25 cellular contexts compared by ENCODE assay signal in the genomic region with DNA sequence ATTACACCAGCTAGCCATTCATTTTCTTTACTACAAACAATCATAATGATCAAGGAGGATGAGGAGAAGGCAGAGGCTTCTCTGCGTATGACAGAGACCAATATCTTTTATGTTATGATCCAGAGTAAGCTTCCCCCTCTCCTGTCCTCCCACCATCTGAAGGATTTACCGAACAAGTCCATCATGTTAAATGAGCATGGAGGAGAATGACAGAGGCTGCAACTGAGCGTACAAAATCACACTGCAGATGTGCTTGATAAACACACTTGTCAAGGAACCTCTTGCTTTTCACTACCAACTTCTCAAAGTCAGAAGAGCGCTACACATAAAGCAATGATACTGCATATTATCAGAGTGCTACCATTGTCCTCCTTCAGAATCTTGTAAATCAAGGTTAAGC.
"Had no signal": no experiment of that assay in that cellular context is flagged by ENCODE, and none has a peak within 500 bp of the region (broad histone marks: within the 10 kb centered on the region; RNA-seq: fewer than 3 reads in every experiment).

No MANE protein-coding gene starts in this region.

- H3K27ac ChIP-seq: ascending aorta, cardiac muscle cell, VCaP had no signal

- H3K9me3 ChIP-seq: ascending aorta had no signal

- H3K4me1 ChIP-seq: ascending aorta had no signal

- H3K36me3 ChIP-seq: ascending aorta had no signal

- H3K4me3 ChIP-seq: ascending aorta, cardiac muscle cell had no signal

- DNase-seq: activated B cell treated with CpG ODN at 0.5 μM for 24 hours; activated CD4-positive, alpha-beta memory T cell treated with anti-CD3 and anti-CD28 coated beads for 36 hours; activated CD4-positive, alpha-beta T cell treated with anti-CD3 and anti-CD28 coated beads for 4 hours; activated CD4-positive, alpha-beta T cell treated with anti-CD3 and anti-CD28 coated beads, Interleukin-2, amount 10 ng/mL, durations not matched to agents 24 days and 14 days; activated CD4-positive, alpha-beta T cell treated with anti-CD3 and anti-CD28 coated beads, Interleukin-2, amount 50 U/mL, for 1 hour; activated CD4-positive, alpha-beta T cell treated with anti-CD3 and anti-CD28 coated beads, Interleukin-2, amount 50 U/mL, for 4 hours; activated CD4-positive, CD25-positive, alpha-beta regulatory T cell treated with anti-CD3 and anti-CD28 coated beads, Interleukin-2, amount 50 U/mL, for 72 hours; activated CD8-positive, alpha-beta memory T cell treated with anti-CD3 and anti-CD28 coated beads, Interleukin-2, amount 50 U/mL, for 4 hours; activated CD8-positive, alpha-beta T cell treated with anti-CD3 and anti-CD28 coated beads for 36 hours; activated effector memory CD4-positive, alpha-beta T cell treated with Interleukin-2 at 50 U/mL for 16 hours; activated gamma-delta T cell; activated naive CD4-positive, alpha-beta T cell treated with anti-CD3 and anti-CD28 coated beads, Interleukin-2, amount 10 ng/mL, durations not matched to agents 7 days and 5 days; activated naive CD4-positive, alpha-beta T cell treated with Interleukin-2 at 50 U/mL for 16 hours; activated naive CD8-positive, alpha-beta T cell treated with anti-CD3 and anti-CD28 coated beads, Interleukin-2, amount 10 ng/mL, durations not matched to agents 7 days and 5 days; activated naive CD8-positive, alpha-beta T cell treated with anti-CD3 and anti-CD28 coated beads, Interleukin-2, amount 50 U/mL, for 24 hours; activated T-cell treated with anti-CD3 and anti-CD28 coated beads, Interleukin-2, amount 50 U/mL, for 24 hours; activated T-cell treated with anti-CD3 and anti-CD28 coated beads, Interleukin-2, amount 50 U/mL, for 48 hours; amygdala; cerebellar nuclear complex; T-helper 1 cell; T-helper 2 cell; T-helper 9 cell had no signal

- H3K27me3 ChIP-seq: ascending aorta, cardiac muscle cell had no signal
